Comparison of ENCODE assay signal across 15 cellular contexts in genomic region chr3:13009946-13010315, GRCh38.
DNase-seq lines count a peak whose midpoint lies in the region; ATAC-seq, FAIRE-seq and TF ChIP-seq lines count a peak whose summit lies in the region.
"Had no signal": no experiment of that assay in that cellular context is flagged by ENCODE, and none has a peak within 500 bp of the region (broad histone marks: within the 10 kb centered on the region; RNA-seq: fewer than 3 reads in every experiment).

No MANE protein-coding gene starts in this region.

- peak overlapping the region; percentile 55 for H3K27ac ChIP-seq in HL-60 (replicated peaks)
- H3K27ac ChIP-seq in GM12878 (ENCODE audit: control insufficient read depth, insufficient read depth) = peak overlapping the region; percentile 99
- no peak overlapping the region for H3K27ac ChIP-seq in neural progenitor cell
- no peak overlapping the region for H3K27ac ChIP-seq in mesendoderm (ENCODE audit: low read depth, low read length)
- H3K27ac ChIP-seq: 22Rv1, thyroid gland had no signal

- H3K36me3 ChIP-seq in GM12878 (ENCODE audit: control insufficient read depth in 2 of 2, insufficient read depth in 2 of 2, low read length in 1 of 2) = peaks cover 0 to 5% of the 10 kb centered on the region in 2 experiments; a peak in 3 of 4 replicates
- H3K36me3 ChIP-seq in neural progenitor cell = no peaks in the 10 kb centered on the region
- no peaks in the 10 kb centered on the region for H3K36me3 ChIP-seq in mesendoderm (ENCODE audit: control insufficient read depth, insufficient read depth, low read length)
- H3K36me3 ChIP-seq: gastroesophageal sphincter, thyroid gland had no signal

- no peak overlapping the region for H2AK5ac ChIP-seq in mesendoderm (ENCODE audit: low read length)

- in situ Hi-C loops in GM12878 (cut with MboI) = no loop called here

- H3K79me1 ChIP-seq in mesendoderm (ENCODE audit: low read length) = no peaks in the 10 kb centered on the region

- H2BK120ac ChIP-seq in mesendoderm (ENCODE audit: low read depth, low read length) = no peak overlapping the region

- H3K4me1 ChIP-seq in GM12878 (ENCODE audit: control insufficient read depth, insufficient read depth, low read length) (peaks cover 96% of the 10 kb centered on the region), neural progenitor cell (peaks cover 23% of the 10 kb centered on the region), mesendoderm (ENCODE audit: control insufficient read depth, low read depth, low read length) (peaks cover 3% of the 10 kb centered on the region)

- H4K8ac ChIP-seq in mesendoderm (ENCODE audit: low read depth, low read length) = no peak overlapping the region

- FAIRE-seq in GM12878 (lab: Jason Lieb, UNC) = no peak
- FAIRE-seq: D721Med, H1 had no signal

- RAD21 ChIA-PET in GM12878 (lab: Charles Lee; ENCODE audit: unreplicated experiment) = interaction anchor here (0.6 to 8.5 kb wide), 9 partner anchors 11 to 82 kb away, joined by 3 to 93 read pairs (median 21); no protein-coding TSS in a partner anchor

- POLR2A ChIA-PET in GM12878 (lab: Charles Lee) = interaction anchor here (1.1 to 11.5 kb wide), 5 partner anchors 11 to 101 kb away, joined by 3 to 170 read pairs (median 65); no protein-coding TSS in a partner anchor

- H3K4me3 ChIP-seq in HL-60 (replicated peaks; ENCODE audit: insufficient read depth, low read length) (no peak overlapping the region), GM12878 (peak overlapping the region; percentile 46; the same call in 1 of the 2 replicates), neural progenitor cell (no peak overlapping the region), mesendoderm (ENCODE audit: low read length) (no peak overlapping the region)
- H3K4me3 ChIP-seq: gastroesophageal sphincter, thyroid gland had no signal

- H3K9me3 Mint-ChIP-seq in T-helper 1 cell treated with Interleukin-12 subunit alpha and Interleukin-12 subunit beta and Interleukin-4 antibody, amounts not matched to agents 30 μg/mL and 1 μg/mL, for 36 hours = no peaks in the 10 kb centered on the region
- no peaks in the 10 kb centered on the region for H3K9me3 Mint-ChIP-seq in neural progenitor cell
- H3K9me3 Mint-ChIP-seq: endodermal cell had no signal

- CTCF ChIA-PET in GM12878 (lab: Yijun Ruan, JAX) = interaction anchor here (0.8 to 7.8 kb wide), 9 partner anchors 9 to 169 kb away, joined by 3 to 57 read pairs (median 14); partner anchors contain the start of gene RPL32

- H3K36me3 Mint-ChIP-seq in T-helper 1 cell treated with Interleukin-12 subunit alpha and Interleukin-12 subunit beta and Interleukin-4 antibody, amounts not matched to agents 30 μg/mL and 1 μg/mL, for 36 hours (ENCODE audit: low read depth) = peaks cover 26% of the 10 kb centered on the region
- H3K36me3 Mint-ChIP-seq in neural progenitor cell = no peaks in the 10 kb centered on the region

- TF ChIP-seq RAD21 in GM12878 (IDR thresholded peaks at IDR 0.05; ENCODE audit: insufficient read depth, low read depth, low read length) = no peak

- SMC1A ChIA-PET in GM12878 (lab: Charles Lee; ENCODE audit: uncharacterized antibody, unreplicated experiment) = interaction anchor here (1.1 to 12.7 kb wide), 10 partner anchors 10 to 442 kb away, joined by 3 to 123 read pairs (median 6); no protein-coding TSS in a partner anchor

- TF ChIP-seq POLR2A in GM12878 (IDR thresholded peaks at IDR 0.05; ENCODE audit: low read depth, low read length) = no peak

- DNase-seq in T-helper 1 cell (no peak), HL-60 (ENCODE audit: low read depth in 1 of 2, low spot score in 1 of 2) (no peak), GM12878 (ENCODE audit: low read depth, low spot score) (no peak), neural progenitor cell (ENCODE audit: low spot score) (no peak), mesendoderm (no peak), NCI-H510A treated with DMSO at 0.1 percent for 48 hours (lab: John Stamatoyannopoulos, UW) (no peak), KG1 (lab: John Stamatoyannopoulos, UW) (no peak)
- DNase-seq: endodermal cell, kidney glomerular epithelial cell had no signal

- peaks cover 93% of the 10 kb centered on the region for H3K79me2 ChIP-seq in GM12878 (ENCODE audit: control insufficient read depth, insufficient read depth, low read length)
- H3K79me2 ChIP-seq in neural progenitor cell (ENCODE audit: low read depth) = no peaks in the 10 kb centered on the region
- no peaks in the 10 kb centered on the region for H3K79me2 ChIP-seq in mesendoderm (ENCODE audit: control insufficient read depth, insufficient read depth, low read length)

- peak overlapping the region; percentile 75 for H3K4me3 Mint-ChIP-seq in T-helper 1 cell treated with Interleukin-12 subunit alpha and Interleukin-12 subunit beta and Interleukin-4 antibody, amounts not matched to agents 30 μg/mL and 1 μg/mL, for 36 hours
- H3K4me3 Mint-ChIP-seq in neural progenitor cell = no peak overlapping the region
- H3K4me3 Mint-ChIP-seq: endodermal cell had no signal

- TF ChIP-seq CTCF in HL-60 (IDR thresholded peaks at IDR 0.05; ENCODE audit: insufficient read depth, low read length) = no peak
- no peak for TF ChIP-seq CTCF in GM12878 (IDR thresholded peaks at IDR 0.05 in 2 of 3, conservative IDR thresholded peaks at IDR 0.05 in 1 of 3; ENCODE audit: control insufficient read depth in 2 of 3, extremely low read depth in 1 of 3, insufficient read depth in 1 of 3, low read depth in 3 of 3, low read length in 3 of 3)
- no peak for TF ChIP-seq CTCF in neural progenitor cell (IDR thresholded peaks at IDR 0.05)

- H3K18ac ChIP-seq in mesendoderm (ENCODE audit: low read length) = no peak overlapping the region

- H3K4ac ChIP-seq in mesendoderm (ENCODE audit: low read depth, low read length) = no peak overlapping the region

- no peak overlapping the region for H2BK5ac ChIP-seq in mesendoderm (ENCODE audit: low read length)

- H3K4me2 ChIP-seq in GM12878 (ENCODE audit: control insufficient read depth, insufficient read depth) (peak overlapping the region; percentile 82), neural progenitor cell (no peak overlapping the region), mesendoderm (ENCODE audit: low read length) (no peak overlapping the region)

- no peaks in the 10 kb centered on the region for H3K27me3 ChIP-seq in HL-60 (ENCODE audit: insufficient read depth, poor library complexity, severe bottlenecking)
- H3K27me3 ChIP-seq in GM12878 (replicated peaks in 1 of 2; ENCODE audit: control insufficient read depth in 2 of 2, insufficient read depth in 2 of 2, low read length in 1 of 2) = no peaks in the 10 kb centered on the region
- H3K27me3 ChIP-seq in neural progenitor cell = no peaks in the 10 kb centered on the region
- H3K27me3 ChIP-seq in mesendoderm (ENCODE audit: insufficient read depth, low read length, poor library complexity) = no peaks in the 10 kb centered on the region
- H3K27me3 ChIP-seq: gastroesophageal sphincter, thyroid gland had no signal

- H4K5ac ChIP-seq in mesendoderm (ENCODE audit: low read length) = no peak overlapping the region

- intact Hi-C loops in GM12878 (cut with micrococcal nuclease; ENCODE audit: unreplicated experiment) = loop anchor here (2.0 to 10.0 kb wide), 2 partner anchors 37 to 445 kb away; no protein-coding TSS in a partner anchor

- H3K27ac Mint-ChIP-seq in T-helper 1 cell treated with Interleukin-12 subunit alpha and Interleukin-12 subunit beta and Interleukin-4 antibody, amounts not matched to agents 30 μg/mL and 1 μg/mL, for 36 hours = peak overlapping the region; percentile 100
- H3K27ac Mint-ChIP-seq in neural progenitor cell = peak overlapping the region; percentile 68
- H3K27ac Mint-ChIP-seq: endodermal cell had no signal

- H2BK15ac ChIP-seq in mesendoderm (replicated peaks; ENCODE audit: low read depth) = no peak overlapping the region

- 0 out of 3 replicates have a peak, but pooled peaks have one; percentile 2 for ATAC-seq in GM12878

- H3K4me1 Mint-ChIP-seq in T-helper 1 cell treated with Interleukin-12 subunit alpha and Interleukin-12 subunit beta and Interleukin-4 antibody, amounts not matched to agents 30 μg/mL and 1 μg/mL, for 36 hours (ENCODE audit: low read depth) = peaks cover 65% of the 10 kb centered on the region
- peaks cover 50% of the 10 kb centered on the region for H3K4me1 Mint-ChIP-seq in neural progenitor cell

- H4K20me1 ChIP-seq in GM12878 (ENCODE audit: control insufficient read depth, insufficient read depth) (no peaks in the 10 kb centered on the region), neural progenitor cell (ENCODE audit: low read depth) (peaks cover 10% of the 10 kb centered on the region)

- WGBS in GM12878 (ENCODE audit: insufficient coverage, insufficient replicate concordance, low lambda C conversion rate, missing lambda C conversion rate) = 24% methylated on average over 7 of the region's 7 CpGs
- WGBS in mesendoderm (ENCODE audit: extremely low coverage, insufficient coverage, low lambda C conversion rate) = no CpG with 5 or more reads among the region's 7 CpGs

- no peak overlapping the region for H2AFZ ChIP-seq in GM12878 (ENCODE audit: control insufficient read depth, low read depth, low read length)
- H2AFZ ChIP-seq in neural progenitor cell (replicated peaks) = no peak overlapping the region

- no peak overlapping the region for H3K56ac ChIP-seq in mesendoderm (ENCODE audit: low read length)

- no peaks in the 10 kb centered on the region for H3K9me3 ChIP-seq in GM12878 (replicated peaks; ENCODE audit: control insufficient read depth, insufficient read depth, low read length)
- H3K9me3 ChIP-seq in neural progenitor cell (ENCODE audit: low read depth) = no peaks in the 10 kb centered on the region
- H3K9me3 ChIP-seq: gastroesophageal sphincter, thyroid gland had no signal

- no peaks in the 10 kb centered on the region for H3K27me3 Mint-ChIP-seq in T-helper 1 cell treated with Interleukin-12 subunit alpha and Interleukin-12 subunit beta and Interleukin-4 antibody, amounts not matched to agents 30 μg/mL and 1 μg/mL, for 36 hours (ENCODE audit: low read depth)
- H3K27me3 Mint-ChIP-seq in neural progenitor cell (ENCODE audit: insufficient read depth, low read depth) = peaks cover 3% of the 10 kb centered on the region

- TF ChIP-seq EP300 in GM12878 (IDR thresholded peaks at IDR 0.05; ENCODE audit: borderline replicate concordance in 1 of 2, control insufficient read depth in 1 of 2, low read depth in 2 of 2, low read length in 2 of 2) = no peak

- BruUV-seq in GM12878 (replicated peaks; lab: Mats Ljungman, UMichigan) = no TSS peak

- H3F3A ChIP-seq in neural progenitor cell (ENCODE audit: low read depth) = no peaks in the 10 kb centered on the region

- H3K9ac ChIP-seq in GM12878 (ENCODE audit: control insufficient read depth, insufficient read depth, low read length) = peak overlapping the region; percentile 93
- H3K9ac ChIP-seq in neural progenitor cell = no peak overlapping the region
- H3K9ac ChIP-seq in mesendoderm (ENCODE audit: low read length) = no peak overlapping the region

- H3K23ac ChIP-seq in mesendoderm (ENCODE audit: low read length) = no peak overlapping the region

TF ChIP-seq in GM12878, 131 proteins besides CTCF, POLR2A, EP300 and RAD21 (continues in another document):
- TF ChIP-seq BHLHE40 (IDR thresholded peaks at IDR 0.05; ENCODE audit: borderline replicate concordance in 1 of 2, low read depth in 2 of 2, low read length in 1 of 2) = no peak

Comparison
In these comparisons a context has a peak if more than half of its experiments do, and no peak if none do; other contexts are left out.
1. H3K27ac ChIP-seq: peak in HL-60 (single experiment) and GM12878 (single experiment); none in neural progenitor cell (single experiment) and mesendoderm (single experiment).